In the genomic region with DNA sequence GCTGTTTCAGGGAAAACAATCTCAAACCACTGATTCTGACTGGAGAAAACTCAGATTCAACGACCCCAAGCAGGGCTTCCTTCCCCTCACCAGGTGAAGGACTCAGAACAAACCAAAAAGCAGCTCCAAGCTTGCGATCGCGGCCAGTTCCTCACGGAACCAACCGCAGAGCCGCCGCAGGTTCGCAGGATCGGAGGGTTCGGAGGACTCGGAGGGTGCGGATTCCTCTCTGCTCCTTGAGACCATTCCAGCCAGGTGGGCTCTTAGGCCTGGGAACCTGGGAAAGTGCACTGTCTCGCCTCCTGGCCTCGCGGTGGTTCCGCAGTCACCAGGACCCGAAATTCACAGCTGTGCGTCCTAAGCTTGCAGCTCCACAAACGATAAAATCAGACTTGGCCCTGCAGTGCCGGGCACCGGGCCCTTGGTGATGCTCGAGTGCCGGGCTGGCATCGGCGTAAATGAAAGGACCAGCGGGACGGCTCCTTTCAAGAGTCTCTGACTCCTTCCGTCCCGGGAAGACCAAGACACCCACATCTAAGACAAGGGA, we compare ENCODE assay signal across 8 cellular contexts.
A peak's percentile ranks its signal among the peaks of the same experiment; 100 is the strongest.
DNase-seq lines count a peak whose midpoint lies in the region; ATAC-seq and TF ChIP-seq lines count a peak whose summit lies in the region.

No MANE protein-coding gene starts in this region.

- no peaks in the 10 kb centered on the region for H3K9me3 ChIP-seq in effector memory CD4-positive, alpha-beta T cell (ENCODE audit: control insufficient read depth, low read length)
- H3K9me3 ChIP-seq in mesenchymal stem cell (ENCODE audit: control insufficient read depth, low read length): no peaks in the 10 kb centered on the region

- peak overlapping the region; percentile 94 for H3K4me3 Mint-ChIP-seq in activated CD8-positive, alpha-beta T cell treated with anti-CD3 and anti-CD28 coated beads for 36 hours

- H3K27me3 ChIP-seq in BJ (ENCODE audit: control insufficient read depth, insufficient read depth, low read length) (no peaks in the 10 kb centered on the region), mesenchymal stem cell (ENCODE audit: control insufficient read depth in 1 of 2, insufficient read depth in 1 of 2, low read length in 2 of 2) (peaks cover 17 to 19% of the 10 kb centered on the region in 2 experiments)
- no peaks in the 10 kb centered on the region for H3K27me3 ChIP-seq in effector memory CD4-positive, alpha-beta T cell (replicated peaks; ENCODE audit: control insufficient read depth, insufficient read depth, low read length, poor library complexity, severe bottlenecking)

- H3K36me3 ChIP-seq in BJ (ENCODE audit: control insufficient read depth, insufficient read depth, low read length): no peaks in the 10 kb centered on the region
- no peaks in the 10 kb centered on the region for H3K36me3 ChIP-seq in effector memory CD4-positive, alpha-beta T cell (ENCODE audit: control insufficient read depth, insufficient read depth, low read length)
- no peaks in the 10 kb centered on the region for H3K36me3 ChIP-seq in mesenchymal stem cell (ENCODE audit: control insufficient read depth in 1 of 2, insufficient read depth in 2 of 2, low read depth in 1 of 2, low read length in 2 of 2)

- peak overlapping the region; percentile 85 for H4K8ac ChIP-seq in mesenchymal stem cell (ENCODE audit: low read length)

- peaks cover 3% of the 10 kb centered on the region for H3K4me1 Mint-ChIP-seq in activated CD8-positive, alpha-beta T cell treated with anti-CD3 and anti-CD28 coated beads for 36 hours (ENCODE audit: low read depth)

- peak overlapping the region; percentile 87 for H3K27ac Mint-ChIP-seq in activated CD8-positive, alpha-beta T cell treated with anti-CD3 and anti-CD28 coated beads for 36 hours

- peak; percentile 57 for TF ChIP-seq CTCF in BJ (IDR thresholded peaks at IDR 0.05; ENCODE audit: insufficient read depth, low read depth, low read length)
- peak; percentile 53 for TF ChIP-seq CTCF in activated CD8-positive, alpha-beta T cell treated with anti-CD3 and anti-CD28 coated beads for 36 hours (IDR thresholded peaks at IDR 0.05)

- H3K4me1 ChIP-seq in effector memory CD4-positive, alpha-beta T cell (ENCODE audit: control insufficient read depth, insufficient read depth, low read length, poor library complexity, severe bottlenecking): no peaks in the 10 kb centered on the region
- H3K4me1 ChIP-seq in mesenchymal stem cell (ENCODE audit: control insufficient read depth, insufficient read depth, low read depth, low read length): no peaks in the 10 kb centered on the region

- intact Hi-C loops in activated CD8-positive, alpha-beta T cell treated with anti-CD3 and anti-CD28 coated beads for 36 hours (cut with micrococcal nuclease): loop anchor here (10.0 kb wide), 1 partner anchor 427 kb away; no protein-coding TSS in a partner anchor

- H3K36me3 Mint-ChIP-seq in activated CD8-positive, alpha-beta T cell treated with anti-CD3 and anti-CD28 coated beads for 36 hours (ENCODE audit: low read depth): no peaks in the 10 kb centered on the region

- H3K14ac ChIP-seq in mesenchymal stem cell (ENCODE audit: low read length in 2 of 2): peak overlapping the region in 1 of 2 experiments; percentile 91

- peak overlapping the region; percentile 59 for H3K27ac ChIP-seq in effector memory CD4-positive, alpha-beta T cell (ENCODE audit: insufficient read depth, low read length, poor library complexity, severe bottlenecking)
- peak overlapping the region; percentile 91 for H3K27ac ChIP-seq in mesenchymal stem cell (ENCODE audit: low read length, poor library complexity, severe bottlenecking)

- H2BK12ac ChIP-seq in mesenchymal stem cell (ENCODE audit: low read length in 2 of 2): peak overlapping the region in 1 of 2 experiments; percentile 97

- DNase-seq in BJ (ENCODE audit: low read depth) (peak; percentile 35), NCI-H526 (lab: John Stamatoyannopoulos, UW) (peak; percentile 61 to 82), mesenchymal stem cell (peak; percentile 93)
- peak; percentile 86 for DNase-seq in activated CD8-positive, alpha-beta T cell treated with anti-CD3 and anti-CD28 coated beads for 36 hours
- DNase-seq in effector memory CD4-positive, alpha-beta T cell: peak in 2 of 3 donors; percentile 56 to 59
- DNase-seq in stimulated activated CD8-positive, alpha-beta memory T cell treated with anti-CD3 and anti-CD28 coated beads, Interleukin-12 subunit alpha, Interleukin-12 subunit beta, amount 100 ng/mL, for 4 hours (ENCODE audit: low read depth): peak; percentile 50

- peak overlapping the region; percentile 90 to 92 for H3K18ac ChIP-seq in mesenchymal stem cell (ENCODE audit: low read depth in 1 of 2, low read length in 2 of 2)

- peak overlapping the region; percentile 98 for H3K9ac ChIP-seq in mesenchymal stem cell (ENCODE audit: low read length)

- under 1% methylated on average over 30 of the region's 30 CpGs for WGBS in mesenchymal stem cell

- peak overlapping the region; percentile 94 for H2BK15ac ChIP-seq in mesenchymal stem cell (ENCODE audit: low read depth, poor library complexity, severe bottlenecking)

- H2AK5ac ChIP-seq in mesenchymal stem cell (ENCODE audit: low read length, severe bottlenecking): no peak overlapping the region

- peaks cover 2% of the 10 kb centered on the region for H3K27me3 Mint-ChIP-seq in activated CD8-positive, alpha-beta T cell treated with anti-CD3 and anti-CD28 coated beads for 36 hours

- peak overlapping the region; percentile 10 for H2BK5ac ChIP-seq in mesenchymal stem cell (ENCODE audit: low read depth, low read length, poor library complexity, severe bottlenecking)

- ATAC-seq in GM19023 (IDR thresholded peaks at IDR 0.05; ENCODE audit: unreplicated experiment) (peak; percentile 77), HG03354 (IDR thresholded peaks at IDR 0.05; ENCODE audit: poor library complexity, severe bottlenecking, unreplicated experiment) (peak; percentile 79)
- peak; percentile 88 for ATAC-seq in activated CD8-positive, alpha-beta T cell treated with anti-CD3 and anti-CD28 coated beads for 36 hours

- H3K23ac ChIP-seq in mesenchymal stem cell (ENCODE audit: low read length in 2 of 2): peak overlapping the region in 1 of 2 experiments; percentile 23

- CTCF ChIA-PET in BJ (lab: Yijun Ruan, JAX): interaction anchor here (0.9 to 1.9 kb wide), 14 partner anchors 10 to 718 kb away, joined by 3 to 10 read pairs (median 4); no protein-coding TSS in a partner anchor
- CTCF ChIA-PET in activated CD8-positive, alpha-beta T cell treated with anti-CD3 and anti-CD28 coated beads for 36 hours (lab: Charles Lee): interaction anchor here (0.7 to 3.8 kb wide), 18 partner anchors 10 to 695 kb away, joined by 3 to 19 read pairs (median 3); a partner anchor contains a TSS

- H3K4me2 ChIP-seq in mesenchymal stem cell (ENCODE audit: low read length, poor library complexity, severe bottlenecking): peak overlapping the region; percentile 93

- H3K4me3 ChIP-seq in BJ (ENCODE audit: low read depth, low read length) (peak overlapping the region; percentile 71), mesenchymal stem cell (ENCODE audit: insufficient read depth in 1 of 2, low read depth in 1 of 2, low read length in 2 of 2) (peak overlapping the region; percentile 93 to 97)
- H3K4me3 ChIP-seq in effector memory CD4-positive, alpha-beta T cell (ENCODE audit: insufficient read depth, low read depth, low read length, poor library complexity, severe bottlenecking): peak overlapping the region; percentile 97

- H2AFZ ChIP-seq in mesenchymal stem cell (ENCODE audit: low read depth, low read length): peak overlapping the region; percentile 93

- no peaks in the 10 kb centered on the region for H3K79me1 ChIP-seq in mesenchymal stem cell (replicated peaks; ENCODE audit: low read length, poor library complexity, severe bottlenecking)

- no peaks in the 10 kb centered on the region for H3K9me3 Mint-ChIP-seq in activated CD8-positive, alpha-beta T cell treated with anti-CD3 and anti-CD28 coated beads for 36 hours

- peak overlapping the region; percentile 53 for H4K91ac ChIP-seq in mesenchymal stem cell (ENCODE audit: low read length)

- H2BK120ac ChIP-seq in mesenchymal stem cell (ENCODE audit: low read depth, low read length): no peak overlapping the region

- peak overlapping the region in 1 of 2 experiments; percentile 78 for H3K4ac ChIP-seq in mesenchymal stem cell (ENCODE audit: low read depth in 1 of 2, low read length in 2 of 2)

- POLR2A ChIA-PET in BJ (lab: Charles Lee): interaction anchor here (0.6 to 0.9 kb wide), 5 partner anchors 10 to 689 kb away, joined by 3 to 26 read pairs (median 3); a partner anchor contains a TSS
- POLR2A ChIA-PET in activated CD8-positive, alpha-beta T cell treated with anti-CD3 and anti-CD28 coated beads for 36 hours (lab: Charles Lee): interaction anchor here (0.6 to 2.0 kb wide), 12 partner anchors 10 to 636 kb away, joined by 3 to 9 read pairs (median 4); a partner anchor contains a TSS

Comparison
In these comparisons a context has a peak if more than half of its experiments do, and no peak if none do; other contexts are left out.
1. Peak in every context shown above with its lines: DNase-seq, ATAC-seq, H3K4me3 ChIP-seq and H3K27ac ChIP-seq.
2. DNase-seq: peak in every context shown above with its lines; median percentile 93 in mesenchymal stem cell; 86 in activated CD8-positive, alpha-beta T cell treated with anti-CD3 and anti-CD28 coated beads for 36 hours; 72 in NCI-H526; 58 in effector memory CD4-positive, alpha-beta T cell; 50 in stimulated activated CD8-positive, alpha-beta memory T cell treated with anti-CD3 and anti-CD28 coated beads, Interleukin-12 subunit alpha, Interleukin-12 subunit beta, amount 100 ng/mL, for 4 hours; 35 in BJ.